12 cellular contexts compared by ENCODE assay signal in genomic region chr13:50676602-50677001, GRCh38.
A peak's percentile ranks its signal among the peaks of the same experiment; 100 is the strongest.
DNase-seq lines count a peak whose midpoint lies in the region; ATAC-seq and TF ChIP-seq lines count a peak whose summit lies in the region.
"Had no signal": no experiment of that assay in that cellular context is flagged by ENCODE, and none has a peak within 500 bp of the region (broad histone marks: within the 10 kb centered on the region; RNA-seq: fewer than 3 reads in every experiment).

No MANE protein-coding gene starts in this region.

- peak overlapping the region in 1 of 2 donors; percentile 66 for H3K27ac ChIP-seq in testis
- no peak overlapping the region for H3K27ac ChIP-seq in effector memory CD4-positive, alpha-beta T cell (ENCODE audit: insufficient read depth, low read length, poor library complexity, severe bottlenecking)
- H3K27ac ChIP-seq: SK-N-MC, thoracic aorta had no signal

- H3K4me3 ChIP-seq in testis: no peak overlapping the region
- H3K4me3 ChIP-seq in effector memory CD4-positive, alpha-beta T cell (ENCODE audit: insufficient read depth, low read depth, low read length, poor library complexity, severe bottlenecking): no peak overlapping the region
- H3K4me3 ChIP-seq: SK-N-MC, skin epidermis, thoracic aorta had no signal

- no peaks in the 10 kb centered on the region for H3K36me3 Mint-ChIP-seq in endothelial cell (ENCODE audit: low read depth, unreplicated experiment)
- H3K36me3 Mint-ChIP-seq in nephron (ENCODE audit: low read depth): no peaks in the 10 kb centered on the region

- no peaks in the 10 kb centered on the region for H3K9me3 Mint-ChIP-seq in endothelial cell (ENCODE audit: unreplicated experiment)
- H3K9me3 Mint-ChIP-seq in nephron: no peaks in the 10 kb centered on the region

- peak overlapping the region; percentile 55 for H3K27ac Mint-ChIP-seq in endothelial cell (ENCODE audit: unreplicated experiment)
- H3K27ac Mint-ChIP-seq in nephron: peak overlapping the region in 2 of 3 experiments; percentile 26

- H3K4me1 ChIP-seq in testis: peaks cover 19% of the 10 kb centered on the region
- H3K4me1 ChIP-seq in effector memory CD4-positive, alpha-beta T cell (ENCODE audit: control insufficient read depth, insufficient read depth, low read length, poor library complexity, severe bottlenecking): no peaks in the 10 kb centered on the region

- 52 to 71% methylated on average over 1 of the region's 1 CpG for WGBS in testis, 2 donors

- H3K36me3 ChIP-seq in testis (ENCODE audit: low read depth, missing control alignments): no peaks in the 10 kb centered on the region
- no peaks in the 10 kb centered on the region for H3K36me3 ChIP-seq in effector memory CD4-positive, alpha-beta T cell (ENCODE audit: control insufficient read depth, insufficient read depth, low read length)
- H3K36me3 ChIP-seq: thoracic aorta had no signal

- H3K27me3 Mint-ChIP-seq in endothelial cell (ENCODE audit: unreplicated experiment) (peaks cover 7% of the 10 kb centered on the region), nephron (ENCODE audit: low read depth) (peaks cover 7% of the 10 kb centered on the region)

- H3K27me3 ChIP-seq in testis: no peaks in the 10 kb centered on the region
- H3K27me3 ChIP-seq in effector memory CD4-positive, alpha-beta T cell (replicated peaks; ENCODE audit: control insufficient read depth, insufficient read depth, low read length, poor library complexity, severe bottlenecking): no peaks in the 10 kb centered on the region

- intact Hi-C loops in testis (cut with DNase I; ENCODE audit: low total_unique reads): no loop called here

- TF ChIP-seq CTCF in endothelial cell (IDR thresholded peaks at IDR 0.05; ENCODE audit: unreplicated experiment) (no peak), nephron (IDR thresholded peaks at IDR 0.05; ENCODE audit: unreplicated experiment in 3 of 3) (no peak), testis (IDR thresholded peaks at IDR 0.05) (no peak)

- H3K9me3 ChIP-seq in testis: no peaks in the 10 kb centered on the region
- H3K9me3 ChIP-seq in effector memory CD4-positive, alpha-beta T cell (ENCODE audit: control insufficient read depth, low read length): no peaks in the 10 kb centered on the region
- H3K9me3 ChIP-seq: thoracic aorta had no signal

- no peak for TF ChIP-seq POLR2A in testis (IDR thresholded peaks at IDR 0.05)

- H3K4me1 Mint-ChIP-seq in endothelial cell (ENCODE audit: unreplicated experiment): peaks cover 49% of the 10 kb centered on the region
- peaks cover 36% of the 10 kb centered on the region for H3K4me1 Mint-ChIP-seq in nephron

- ATAC-seq in HG03457 (IDR thresholded peaks at IDR 0.05; ENCODE audit: unreplicated experiment): no peak

- H3K4me3 Mint-ChIP-seq in endothelial cell (ENCODE audit: unreplicated experiment): no peak overlapping the region
- H3K4me3 Mint-ChIP-seq in nephron: no peak overlapping the region

- peak; percentile 81 for DNase-seq in EL
- peak; percentile 11 for DNase-seq in NAMALWA (ENCODE audit: low spot score)
- DNase-seq in endothelial cell (ENCODE audit: low spot score): no peak
- no peak for DNase-seq in testis
- no peak for DNase-seq in effector memory CD4-positive, alpha-beta T cell
- DNase-seq in NCI-H2171 treated with DMSO at 0.1 percent for 48 hours (lab: John Stamatoyannopoulos, UW): no peak
- DNase-seq: hippocampal formation had no signal

Comparison
In these comparisons a context has a peak if more than half of its experiments do, and no peak if none do; other contexts are left out.
1. DNase-seq: peak in EL (single experiment) and NAMALWA (single experiment); none in endothelial cell (single experiment), testis (single experiment), effector memory CD4-positive, alpha-beta T cell (0 of 3) and NCI-H2171 treated with DMSO at 0.1 percent for 48 hours (single experiment).